Comparison of ENCODE assay signal across 11 cellular contexts in the genomic region with DNA sequence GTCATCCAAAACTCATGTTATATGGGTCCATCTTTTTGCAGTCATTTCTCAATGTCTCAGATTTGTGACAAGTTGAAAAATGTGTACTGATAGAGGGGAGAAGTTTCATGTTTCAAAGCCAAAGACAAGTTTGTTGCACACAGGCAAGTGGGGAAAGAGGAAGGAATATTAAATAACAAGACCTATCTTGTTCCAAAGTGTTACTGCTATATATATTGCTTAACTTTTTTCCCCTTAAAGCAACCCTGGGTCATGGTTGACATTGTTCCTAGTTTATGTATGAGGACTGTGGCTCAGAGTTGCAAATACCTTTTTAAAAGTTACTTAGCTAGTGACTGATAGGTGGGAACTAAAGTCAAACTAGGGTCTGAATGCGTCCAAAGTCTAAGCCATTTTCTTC. TPM values are rescaled to one million over a fixed set of nuclear protein-coding genes. Genes with fewer than 3 reads are reported as not detected.
A peak's percentile ranks its signal among the peaks of the same experiment; 100 is the strongest.
DNase-seq lines count a peak whose midpoint lies in the region; ATAC-seq and TF ChIP-seq lines count a peak whose summit lies in the region.
"Had no signal": no experiment of that assay in that cellular context is flagged by ENCODE, and none has a peak within 500 bp of the region (broad histone marks: within the 10 kb centered on the region; RNA-seq: fewer than 3 reads in every experiment).

No MANE protein-coding gene starts in this region.

- no peaks in the 10 kb centered on the region for H4K20me1 ChIP-seq in GM23248 (ENCODE audit: insufficient read depth)

- in situ Hi-C loops in GM23248 (cut with MboI), result loop anchor here (5.0 to 10.0 kb wide), 2 partner anchors 352 to 1334 kb away; no protein-coding TSS in a partner anchor

- 98 to 100% methylated on average over 1 of the region's 1 CpG for WGBS in GM23248 (ENCODE audit: low coverage in 1 of 2, low lambda C conversion rate in 2 of 2, missing lambda C conversion rate in 2 of 2), 2 experiments
- WGBS in trophoblast cell (ENCODE audit: extremely low coverage, insufficient coverage, insufficient read length), result no CpG with 5 or more reads among the region's 1 CpG

- H3K4me1 ChIP-seq in ACC112 (ENCODE audit: control insufficient read depth, insufficient read depth, low read length, unreplicated experiment) (peaks cover 43% of the 10 kb centered on the region), GM23248 (ENCODE audit: insufficient read depth) (peaks cover 22% of the 10 kb centered on the region), lower lobe of right lung (peaks cover 33% of the 10 kb centered on the region), trophoblast cell (ENCODE audit: control insufficient read depth in 1 of 2, insufficient read depth in 2 of 2, low read length in 2 of 2) (peaks cover 0 to 11% of the 10 kb centered on the region in 2 experiments)

- H2AFZ ChIP-seq in ACC112 (ENCODE audit: low read length, unreplicated experiment), result no peak overlapping the region
- H2AFZ ChIP-seq in GM23248, result no peak overlapping the region
- H2AFZ ChIP-seq in trophoblast cell (ENCODE audit: insufficient read depth, low read length, poor library complexity), result no peak overlapping the region

- H3K79me1 ChIP-seq in trophoblast cell (ENCODE audit: low read length), result peaks cover 2% of the 10 kb centered on the region

- no peaks in the 10 kb centered on the region for H3K27me3 ChIP-seq in ACC112 (ENCODE audit: insufficient read depth, low read length)
- H3K27me3 ChIP-seq in GM23248 (replicated peaks; ENCODE audit: insufficient read depth), result no peaks in the 10 kb centered on the region
- H3K27me3 ChIP-seq in lower lobe of right lung (ENCODE audit: low read depth), result peaks cover 15% of the 10 kb centered on the region
- H3K27me3 ChIP-seq in trophoblast cell (ENCODE audit: insufficient read depth, low read length), result peaks cover 16% of the 10 kb centered on the region

- H3K4me3 Mint-ChIP-seq in activated CD8-positive, alpha-beta T cell treated with anti-CD3 and anti-CD28 coated beads for 36 hours, result peak overlapping the region; percentile 92

- H3K36me3 Mint-ChIP-seq in activated CD8-positive, alpha-beta T cell treated with anti-CD3 and anti-CD28 coated beads for 36 hours (ENCODE audit: low read depth), result peaks cover 47% of the 10 kb centered on the region

- H3K79me2 ChIP-seq in ACC112 (ENCODE audit: control insufficient read depth, insufficient read depth, low read length, unreplicated experiment) (peaks cover 38% of the 10 kb centered on the region), GM23248 (ENCODE audit: insufficient read depth) (no peaks in the 10 kb centered on the region), trophoblast cell (ENCODE audit: control insufficient read depth, insufficient read depth, low read length, poor library complexity) (no peaks in the 10 kb centered on the region)

- no peaks in the 10 kb centered on the region for H3K9me3 ChIP-seq in GM23248 (ENCODE audit: low read depth)
- no peaks in the 10 kb centered on the region for H3K9me3 ChIP-seq in lower lobe of right lung
- H3K9me3 ChIP-seq in trophoblast cell (ENCODE audit: insufficient read depth, low read depth, low read length), result peaks cover 3% of the 10 kb centered on the region
- H3K9me3 ChIP-seq: right lobe of liver had no signal

- H3K36me3 ChIP-seq in ACC112 (ENCODE audit: insufficient read depth, low read length) (no peaks in the 10 kb centered on the region), GM23248 (ENCODE audit: low read depth) (no peaks in the 10 kb centered on the region), lower lobe of right lung (no peaks in the 10 kb centered on the region), trophoblast cell (ENCODE audit: control insufficient read depth in 1 of 2, insufficient read depth in 2 of 2, low read length in 2 of 2) (no peaks in the 10 kb centered on the region)
- H3K36me3 ChIP-seq: right lobe of liver had no signal

- H3K9me3 Mint-ChIP-seq in activated CD8-positive, alpha-beta T cell treated with anti-CD3 and anti-CD28 coated beads for 36 hours, result no peaks in the 10 kb centered on the region

- H3K9ac ChIP-seq in GM23248 (no peak overlapping the region), trophoblast cell (ENCODE audit: low read length) (no peak overlapping the region)

- H3K4me1 Mint-ChIP-seq in activated CD8-positive, alpha-beta T cell treated with anti-CD3 and anti-CD28 coated beads for 36 hours (ENCODE audit: low read depth), result peaks cover 51% of the 10 kb centered on the region

- H3K27ac ChIP-seq in ACC112 (ENCODE audit: low read depth, low read length) (no peak overlapping the region), GM23248 (no peak overlapping the region), lower lobe of right lung (peak overlapping the region; percentile 84), trophoblast cell (ENCODE audit: low read depth, low read length) (no peak overlapping the region)

- intact Hi-C loops in activated CD8-positive, alpha-beta T cell treated with anti-CD3 and anti-CD28 coated beads for 36 hours (cut with micrococcal nuclease), result loop anchor here (5.0 kb wide), 2 partner anchors 332 to 477 kb away; a partner anchor contains a TSS
- intact Hi-C loops in lower lobe of right lung (cut with DNase I), result no loop called here

- POLR2A ChIA-PET in activated CD8-positive, alpha-beta T cell treated with anti-CD3 and anti-CD28 coated beads for 36 hours (lab: Charles Lee), result interaction anchor here (1.4 to 2.9 kb wide), 5 partner anchors 66 to 334 kb away, joined by 3 to 16 read pairs (median 7); no protein-coding TSS in a partner anchor

- no peak overlapping the region for H4K91ac ChIP-seq in trophoblast cell (ENCODE audit: low read depth, low read length)

- no peak for ATAC-seq in activated CD8-positive, alpha-beta T cell treated with anti-CD3 and anti-CD28 coated beads for 36 hours
- ATAC-seq in lower lobe of right lung, result no peak
- ATAC-seq in esophagus mucosa, result no peak
- ATAC-seq: right lobe of liver had no signal

- TF ChIP-seq CTCF in activated CD8-positive, alpha-beta T cell treated with anti-CD3 and anti-CD28 coated beads for 36 hours (IDR thresholded peaks at IDR 0.05), result no peak
- TF ChIP-seq CTCF in lower lobe of right lung (IDR thresholded peaks at IDR 0.05), result no peak

- DNase-seq in GM23248, result no peak
- DNase-seq in activated CD8-positive, alpha-beta T cell treated with anti-CD3 and anti-CD28 coated beads for 36 hours, result no peak
- no peak for DNase-seq in lower lobe of right lung
- no peak for DNase-seq in retina
- DNase-seq in trophoblast cell, result no peak
- DNase-seq in nucleus accumbens (lab: John Stamatoyannopoulos, UW), result no peak
- DNase-seq: NCI-H146, right lobe of liver, SW 1271 had no signal

- no peaks in the 10 kb centered on the region for H3K9me2 ChIP-seq in GM23248 (ENCODE audit: insufficient read depth)

- H2BK12ac ChIP-seq in trophoblast cell (ENCODE audit: low read length), result no peak overlapping the region

- H2BK120ac ChIP-seq in trophoblast cell (ENCODE audit: insufficient read depth, low read length, poor library complexity), result no peak overlapping the region

- peaks cover 22% of the 10 kb centered on the region for H3F3A ChIP-seq in GM23248 (ENCODE audit: insufficient read depth)

- H3K27ac Mint-ChIP-seq in activated CD8-positive, alpha-beta T cell treated with anti-CD3 and anti-CD28 coated beads for 36 hours, result peak overlapping the region; percentile 93

- H3K4me3 ChIP-seq in ACC112 (ENCODE audit: low read depth, low read length) (peak overlapping the region; percentile 89), GM23248 (peak overlapping the region; percentile 91), lower lobe of right lung (peak overlapping the region; percentile 63), trophoblast cell (ENCODE audit: low read depth, low read length) (no peak overlapping the region)

- H3K23ac ChIP-seq in trophoblast cell (ENCODE audit: low read length), result no peak overlapping the region

- H3K4ac ChIP-seq in trophoblast cell (ENCODE audit: low read depth, low read length), result no peak overlapping the region

- no peak overlapping the region for H3K14ac ChIP-seq in trophoblast cell (ENCODE audit: low read length)

- H3K4me2 ChIP-seq in GM23248 (ENCODE audit: unreplicated experiment) (peak overlapping the region; percentile 94), trophoblast cell (ENCODE audit: low read length) (no peak overlapping the region)

- H3K18ac ChIP-seq in trophoblast cell (ENCODE audit: low read length), result no peak overlapping the region

- H3K27me3 Mint-ChIP-seq in activated CD8-positive, alpha-beta T cell treated with anti-CD3 and anti-CD28 coated beads for 36 hours, result no peaks in the 10 kb centered on the region

- no peak overlapping the region for H4K12ac ChIP-seq in trophoblast cell (ENCODE audit: low read depth, low read length)

- CTCF ChIA-PET in activated CD8-positive, alpha-beta T cell treated with anti-CD3 and anti-CD28 coated beads for 36 hours (lab: Charles Lee), result interaction anchor here (0.7 to 5.5 kb wide), 6 partner anchors 9 to 354 kb away, joined by 3 to 43 read pairs (median 12); no protein-coding TSS in a partner anchor

- H4K8ac ChIP-seq in trophoblast cell (ENCODE audit: low read depth, low read length), result no peak overlapping the region

- H2AK5ac ChIP-seq in trophoblast cell (ENCODE audit: low read length), result no peak overlapping the region

- H2BK5ac ChIP-seq in trophoblast cell (ENCODE audit: low read depth, low read length, poor library complexity), result no peak overlapping the region

RNA-seq across cellular contexts. Expression of a gene that starts 1.7 kb away (rescaled TPM):
- total RNA-seq in GM23248 (2014; rRNA removed; shearing (Covaris generic)), result 33.3 and 40.0 TPM in 2 replicates
- polyA plus RNA-seq in GM23248 (2016; fragmentation: Nextera tagmentation; extraction: Ambion mirVana), result 25.9 and 26.3 TPM in 2 replicates
- total RNA-seq in activated CD8-positive, alpha-beta T cell treated with anti-CD3 and anti-CD28 coated beads for 36 hours, result 10 to 100 TPM; 61.6 to 64.5 TPM
- total RNA-seq in lower lobe of right lung, result 24.0 TPM
- 4.4 and 4.6 TPM in 2 replicates for polyA plus RNA-seq in trophoblast cell (2013)
- total RNA-seq in esophagus mucosa, result 1.3 TPM

Comparison
In these comparisons a context has a peak if more than half of its experiments do, and no peak if none do; other contexts are left out.
1. RNA of a gene that starts 1.7 kb away (total RNA-seq): 61.6 to 64.5 TPM in activated CD8-positive, alpha-beta T cell treated with anti-CD3 and anti-CD28 coated beads for 36 hours, 33.3 to 40.0 TPM in GM23248 and 24.0 TPM in lower lobe of right lung (single experiment); 1.3 TPM in esophagus mucosa (single experiment); every median in the first group is over 10 times any median in the second.